Comparison of ENCODE assay signal across 25 cellular contexts in genomic region chr15:31401282-31401681, GRCh38.
"Had no signal": no experiment of that assay in that cellular context is flagged by ENCODE, and none has a peak within 500 bp of the region (broad histone marks: within the 10 kb centered on the region; RNA-seq: fewer than 3 reads in every experiment).

No MANE protein-coding gene starts in this region.

- DNase-seq: activated CD4-positive, alpha-beta T cell treated with anti-CD3 and anti-CD28 coated beads for 4 hours; activated effector memory CD4-positive, alpha-beta T cell treated with anti-CD3 and anti-CD28 coated beads, Interleukin-2, amount 50 U/mL, for 16 hours; activated naive CD4-positive, alpha-beta T cell treated with anti-CD3 and anti-CD28 coated beads for 36 hours; activated naive CD8-positive, alpha-beta T cell treated with anti-CD3 and anti-CD28 coated beads, Interleukin-2, amount 10 ng/mL, durations not matched to agents 7 days and 5 days; amniotic stem cell; caudate nucleus; endodermal cell; foreskin fibroblast; head of caudate nucleus; hypothalamus; mammary epithelial cell; naive B cell; occipital lobe; right lobe of liver; stimulated activated CD4-positive, alpha-beta T cell treated with anti-CD3 and anti-CD28 coated beads, Interleukin-12 subunit alpha, Interleukin-12 subunit beta, amount 100 ng/mL, for 4 hours; stimulated activated CD4-positive, alpha-beta T cell treated with anti-CD3 and anti-CD28 coated beads, Interleukin-4, amount 100 ng/mL, for 1 hour; stomach; T-helper 9 cell; thyroid gland; upper lobe of right lung had no signal

- ATAC-seq: esophagus mucosa, right lobe of liver, upper lobe of right lung had no signal

- H3K9me3 ChIP-seq: right lobe of liver, stomach, thyroid gland, upper lobe of right lung had no signal

- H3K4me3 ChIP-seq: right lobe of liver, skin epidermis, stomach, thyroid gland, upper lobe of right lung had no signal

- H3K36me3 Mint-ChIP-seq: mesothelial cell of epicardium, naive B cell had no signal

- H3K4me3 Mint-ChIP-seq: activated naive CD4-positive, alpha-beta T cell treated with anti-CD3 and anti-CD28 coated beads for 36 hours; activated naive CD8-positive, alpha-beta T cell treated with anti-CD3 and anti-CD28 coated beads, Interleukin-2, amount 10 ng/mL, durations not matched to agents 7 days and 5 days; activated T-helper 1 cell treated with anti-CD3 and anti-CD28 coated beads, Interleukin-12 subunit alpha, Interleukin-12 subunit beta, Interleukin-2, Interleukin-4 antibody, amounts not matched to agents 30 ng/mL and 10 ng/mL and 1 ng/mL, durations not matched to agents 14 hours and 24 hours and 36 hours; endodermal cell; mesothelial cell of epicardium; naive B cell had no signal

- H3K36me3 ChIP-seq: right lobe of liver, stomach, thyroid gland, upper lobe of right lung had no signal

- H3K27me3 ChIP-seq: right lobe of liver, stomach, thyroid gland, upper lobe of right lung had no signal

- H3K27ac Mint-ChIP-seq: activated naive CD4-positive, alpha-beta T cell treated with anti-CD3 and anti-CD28 coated beads for 36 hours; activated naive CD8-positive, alpha-beta T cell treated with anti-CD3 and anti-CD28 coated beads, Interleukin-2, amount 10 ng/mL, durations not matched to agents 7 days and 5 days; activated T-helper 1 cell treated with anti-CD3 and anti-CD28 coated beads, Interleukin-12 subunit alpha, Interleukin-12 subunit beta, Interleukin-2, Interleukin-4 antibody, amounts not matched to agents 30 ng/mL and 10 ng/mL and 1 ng/mL, durations not matched to agents 14 hours and 24 hours and 36 hours; endodermal cell; mesothelial cell of epicardium had no signal

- H3K27ac ChIP-seq: right lobe of liver, VCaP had no signal

- H3K9me3 Mint-ChIP-seq: activated naive CD4-positive, alpha-beta T cell treated with anti-CD3 and anti-CD28 coated beads for 36 hours had no signal
